8 cellular contexts compared by ENCODE assay signal in genomic region chr9:127612993-127613954, GRCh38. TPM values are rescaled to one million over a fixed set of nuclear protein-coding genes. Genes with fewer than 3 reads are reported as not detected.
A peak's percentile ranks its signal among the peaks of the same experiment; 100 is the strongest.
DNase-seq lines count a peak whose midpoint lies in the region; ATAC-seq and TF ChIP-seq lines count a peak whose summit lies in the region.

No MANE protein-coding gene starts in this region.

- H3K4me2 ChIP-seq in KMS-11 = peak overlapping the region; percentile 86

- H3K27me3 ChIP-seq in KMS-11 (ENCODE audit: insufficient read depth, low read depth) = no peaks in the 10 kb centered on the region

- H3K27ac ChIP-seq in C4-2B = 0 out of 2 replicates have a peak overlapping the region, but pooled peaks have one; percentile 24
- no peak overlapping the region for H3K27ac ChIP-seq in KMS-11

- H3K27me3 Mint-ChIP-seq in activated B cell treated with CpG ODN at 0.5 μM for 24 hours (peaks cover 39% of the 10 kb centered on the region), chondrocyte (ENCODE audit: low read depth) (peaks cover 9% of the 10 kb centered on the region)

- peaks cover 9% of the 10 kb centered on the region; the same call in 1 of the 2 replicates for H3K79me2 ChIP-seq in KMS-11 (ENCODE audit: insufficient read depth, low read depth)

- H2AFZ ChIP-seq in KMS-11 (ENCODE audit: low read depth) = no peak overlapping the region

- TF ChIP-seq CTCF in C4-2B (conservative IDR thresholded peaks at IDR 0.05) = no peak
- no peak for TF ChIP-seq CTCF in KMS-11 (conservative IDR thresholded peaks at IDR 0.05; ENCODE audit: low read depth, low read length)
- no peak for TF ChIP-seq CTCF in activated B cell treated with CpG ODN at 0.5 μM for 24 hours (IDR thresholded peaks at IDR 0.05)
- TF ChIP-seq CTCF in chondrocyte (IDR thresholded peaks at IDR 0.05) = no peak

- H3K9me3 Mint-ChIP-seq in activated B cell treated with CpG ODN at 0.5 μM for 24 hours (no peaks in the 10 kb centered on the region), chondrocyte (ENCODE audit: low read depth) (no peaks in the 10 kb centered on the region)

- H3K4me1 Mint-ChIP-seq in activated B cell treated with CpG ODN at 0.5 μM for 24 hours = peaks cover 19% of the 10 kb centered on the region
- H3K4me1 Mint-ChIP-seq in chondrocyte (ENCODE audit: low read depth) = peaks cover 20% of the 10 kb centered on the region

- peaks cover 34% of the 10 kb centered on the region for H3K4me1 ChIP-seq in KMS-11 (ENCODE audit: low read depth, poor library complexity, severe bottlenecking)

- H3K36me3 Mint-ChIP-seq in activated B cell treated with CpG ODN at 0.5 μM for 24 hours (ENCODE audit: low read depth) (no peaks in the 10 kb centered on the region), chondrocyte (ENCODE audit: low read depth) (peaks cover 3% of the 10 kb centered on the region)

- intact Hi-C loops in activated B cell treated with CpG ODN at 0.5 μM for 24 hours (cut with micrococcal nuclease) = loop anchor here (1.0 to 5.0 kb wide), 5 partner anchors 46 to 319 kb away; partner anchors contain the start of genes PIP5KL1, PTRH1 and SLC2A8

- ATAC-seq in activated B cell treated with CpG ODN at 0.5 μM for 24 hours (ENCODE audit: low read depth) (no peak), HG02678 (IDR thresholded peaks at IDR 0.05; ENCODE audit: unreplicated experiment) (no peak)

- CTCF ChIA-PET in activated B cell treated with CpG ODN at 0.5 μM for 24 hours (lab: Charles Lee) = no interaction called here

- no peak overlapping the region for H3K4me3 ChIP-seq in KMS-11 (IDR thresholded peaks at IDR 0.05; ENCODE audit: insufficient read depth, low read depth, low read length)

- DNase-seq in activated B cell treated with CpG ODN at 0.5 μM for 24 hours = peak; percentile 24
- DNase-seq in chondrocyte (ENCODE audit: low spot score) = peak; percentile 72
- DNase-seq in kidney tubule cell (ENCODE audit: low spot score) = peak; percentile 67
- peak; percentile 64 for DNase-seq in stimulated activated CD4-positive, alpha-beta T cell treated with anti-CD3 and anti-CD28 coated beads, Interleukin-15, amount 100 ng/mL, for 24 hours
- DNase-seq in NOMO-1 treated with dmso at 0.1 percent for 144 hours (lab: John Stamatoyannopoulos, UW; ENCODE audit: unreplicated experiment) = no peak

- no peaks in the 10 kb centered on the region for H3K36me3 ChIP-seq in KMS-11 (ENCODE audit: insufficient read depth)

- H3K27ac Mint-ChIP-seq in activated B cell treated with CpG ODN at 0.5 μM for 24 hours (no peak overlapping the region), chondrocyte (ENCODE audit: unreplicated experiment) (peak overlapping the region; percentile 92)

- no peak overlapping the region for H3K9ac ChIP-seq in KMS-11

- H3K4me3 Mint-ChIP-seq in activated B cell treated with CpG ODN at 0.5 μM for 24 hours = peak overlapping the region; percentile 73
- peak overlapping the region; percentile 98 for H3K4me3 Mint-ChIP-seq in chondrocyte (ENCODE audit: unreplicated experiment)

- POLR2A ChIA-PET in activated B cell treated with CpG ODN at 0.5 μM for 24 hours (lab: Charles Lee) = no interaction called here

- H4K20me1 ChIP-seq in KMS-11 (ENCODE audit: insufficient read depth) = no peaks in the 10 kb centered on the region

RNA-seq across cellular contexts. Expression of gene STXBP1, which starts 1.2 kb away (rescaled TPM):
- 0.20 and 0.73 TPM in 2 replicates for total RNA-seq in activated B cell treated with CpG ODN at 0.5 μM for 24 hours
- total RNA-seq in chondrocyte = 40.7 to 45.3 TPM (median 41.6 TPM) in 3 replicates

Comparison
In these comparisons a context has a peak if more than half of its experiments do, and no peak if none do; other contexts are left out.
1. RNA of gene STXBP1, which starts 1.2 kb away (total RNA-seq): 40.7 to 45.3 TPM in chondrocyte; 0.20 to 0.73 TPM in activated B cell treated with CpG ODN at 0.5 μM for 24 hours; every median in the first group is over 10 times any median in the second.